ENCODE assay signal across 25 cellular contexts in the genomic region with DNA sequence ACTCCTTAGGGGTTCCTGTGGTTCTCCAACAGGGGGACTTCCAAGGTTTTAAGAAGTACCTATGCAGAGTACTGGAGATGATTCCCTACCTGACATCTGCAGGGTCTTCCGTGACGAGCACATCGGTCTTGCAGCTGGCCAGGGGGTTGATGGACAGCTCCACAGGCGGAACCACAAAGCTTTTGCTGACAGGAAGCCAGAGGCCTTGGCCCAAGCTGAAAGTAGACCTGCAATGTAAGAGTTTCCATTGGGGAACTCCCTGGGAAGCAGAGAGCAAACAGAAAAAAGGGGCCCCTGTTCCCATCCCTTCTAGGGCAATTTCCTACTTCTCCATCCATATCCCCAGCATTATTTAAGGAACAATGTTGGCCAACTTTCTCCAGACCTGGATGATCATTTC.
"Had no signal": no experiment of that assay in that cellular context is flagged by ENCODE, and none has a peak within 500 bp of the region (broad histone marks: within the 10 kb centered on the region; RNA-seq: fewer than 3 reads in every experiment).

No MANE protein-coding gene starts in this region.

- H3K27ac Mint-ChIP-seq: naive thymus-derived CD4-positive, alpha-beta T cell; natural killer cell treated with Interleukin-12 subunit alpha and Interleukin-12 subunit beta and Interleukin-15 and Interleukin-18, amount 100 ng/mL, for 72 hours; nephron progenitor cell; stimulated activated effector memory CD8-positive, alpha-beta T cell treated with anti-CD3 and anti-CD28 coated beads, Interleukin-12 subunit alpha, Interleukin-12 subunit beta, amount 100 ng/mL, for 72 hours; stimulated activated naive CD8-positive, alpha-beta T cell treated with anti-CD3 and anti-CD28 coated beads, Interleukin-15, amount 100 ng/mL, for 72 hours; type B pancreatic cell had no signal

- H3K27me3 Mint-ChIP-seq: natural killer cell treated with Interleukin-12 subunit alpha and Interleukin-12 subunit beta and Interleukin-15 and Interleukin-18, amount 100 ng/mL, for 72 hours; stimulated activated naive CD8-positive, alpha-beta T cell treated with anti-CD3 and anti-CD28 coated beads, Interleukin-15, amount 100 ng/mL, for 72 hours had no signal

- ATAC-seq: naive thymus-derived CD4-positive, alpha-beta T cell; natural killer cell treated with Interleukin-12 subunit alpha and Interleukin-12 subunit beta and Interleukin-15 and Interleukin-18, amount 100 ng/mL, for 72 hours; pancreas; right cardiac atrium; right lobe of liver; stimulated activated effector memory CD8-positive, alpha-beta T cell treated with anti-CD3 and anti-CD28 coated beads, Interleukin-12 subunit alpha, Interleukin-12 subunit beta, amount 100 ng/mL, for 72 hours; stimulated activated naive CD8-positive, alpha-beta T cell treated with anti-CD3 and anti-CD28 coated beads, Interleukin-15, amount 100 ng/mL, for 72 hours; stimulated activated naive CD8-positive, alpha-beta T cell treated with anti-CD3 and anti-CD28 coated beads, Interleukin-15, Interleukin-2, amounts not matched to agents 100 U/mL and 50 U/mL, for 24 hours; upper lobe of right lung had no signal

- H3K4me3 Mint-ChIP-seq: naive thymus-derived CD4-positive, alpha-beta T cell; natural killer cell treated with Interleukin-12 subunit alpha and Interleukin-12 subunit beta and Interleukin-15 and Interleukin-18, amount 100 ng/mL, for 72 hours; nephron progenitor cell; neural crest cell; stimulated activated effector memory CD8-positive, alpha-beta T cell treated with anti-CD3 and anti-CD28 coated beads, Interleukin-12 subunit alpha, Interleukin-12 subunit beta, amount 100 ng/mL, for 72 hours; stimulated activated naive CD8-positive, alpha-beta T cell treated with anti-CD3 and anti-CD28 coated beads, Interleukin-15, amount 100 ng/mL, for 72 hours; type B pancreatic cell had no signal

- H3K4me1 Mint-ChIP-seq: naive thymus-derived CD4-positive, alpha-beta T cell; neural crest cell; stimulated activated effector memory CD8-positive, alpha-beta T cell treated with anti-CD3 and anti-CD28 coated beads, Interleukin-12 subunit alpha, Interleukin-12 subunit beta, amount 100 ng/mL, for 72 hours; stimulated activated naive CD8-positive, alpha-beta T cell treated with anti-CD3 and anti-CD28 coated beads, Interleukin-15, amount 100 ng/mL, for 72 hours had no signal

- H3K36me3 Mint-ChIP-seq: naive thymus-derived CD4-positive, alpha-beta T cell; natural killer cell treated with Interleukin-12 subunit alpha and Interleukin-12 subunit beta and Interleukin-15 and Interleukin-18, amount 100 ng/mL, for 72 hours; stimulated activated effector memory CD8-positive, alpha-beta T cell treated with anti-CD3 and anti-CD28 coated beads, Interleukin-12 subunit alpha, Interleukin-12 subunit beta, amount 100 ng/mL, for 72 hours; type B pancreatic cell had no signal

- DNase-seq: naive thymus-derived CD4-positive, alpha-beta T cell; nephron progenitor cell; nucleus accumbens; pancreas; right cardiac atrium; right lobe of liver; sigmoid colon; small intestine; stimulated activated CD4-positive, alpha-beta T cell treated with anti-CD3 and anti-CD28 coated beads, Interleukin-15, amount 100 ng/mL, for 24 hours; stimulated activated CD4-positive, alpha-beta T cell treated with anti-CD3 and anti-CD28 coated beads, Interleukin-2, amount 100 ng/mL, for 24 hours; stimulated activated CD4-positive, alpha-beta T cell treated with anti-CD3 and anti-CD28 coated beads, Interleukin-2, amount 100 ng/mL, for 48 hours; stimulated activated CD4-positive, alpha-beta T cell treated with anti-CD3 and anti-CD28 coated beads, Interleukin-4, amount 100 ng/mL, for 24 hours; stimulated activated naive CD4-positive, alpha-beta T cell; stimulated activated naive CD8-positive, alpha-beta T cell treated with anti-CD3 and anti-CD28 coated beads, Interleukin-15, amount 100 ng/mL, for 72 hours; stimulated activated naive CD8-positive, alpha-beta T cell treated with anti-CD3 and anti-CD28 coated beads, Interleukin-15, Interleukin-2, amounts not matched to agents 100 U/mL and 50 U/mL, for 24 hours; substantia nigra; testis; tibial artery; transverse colon; upper lobe of right lung; uterus had no signal

- H3K9me3 Mint-ChIP-seq: nephron progenitor cell, neural crest cell, type B pancreatic cell had no signal
